Comparison of ENCODE assay signal across 1 cellular context in genomic region chr1:109208431-109208830, GRCh38.
TF ChIP-seq lines count a peak whose summit lies in the region.

No MANE protein-coding gene starts in this region.

TF ChIP-seq in IMR-90, 13 proteins besides CTCF, POLR2A, EP300 and RAD21:
- TF ChIP-seq BHLHE40 (IDR thresholded peaks at IDR 0.05; ENCODE audit: low read depth, low read length) = no peak
- TF ChIP-seq RFX5 (IDR thresholded peaks at IDR 0.05; ENCODE audit: low read depth, low read length) = no peak
- TF ChIP-seq CHD1 (IDR thresholded peaks at IDR 0.05; ENCODE audit: low read depth, low read length) = no peak
- TF ChIP-seq SMC3 (IDR thresholded peaks at IDR 0.05; ENCODE audit: low read depth, low read length) = no peak
- TF ChIP-seq MAFK (IDR thresholded peaks at IDR 0.05; ENCODE audit: low read depth, low read length) = no peak
- TF ChIP-seq RCOR1 (IDR thresholded peaks at IDR 0.05; ENCODE audit: insufficient replicate concordance, low read length) = no peak
- no peak for TF ChIP-seq MXI1 (IDR thresholded peaks at IDR 0.05; ENCODE audit: borderline replicate concordance, low read depth, low read length)
- no peak for TF ChIP-seq ELK1 (IDR thresholded peaks at IDR 0.05; ENCODE audit: borderline replicate concordance, low read depth, low read length)
- TF ChIP-seq USF2 (IDR thresholded peaks at IDR 0.05; ENCODE audit: low read depth, low read length) = no peak
